In the genomic region with DNA sequence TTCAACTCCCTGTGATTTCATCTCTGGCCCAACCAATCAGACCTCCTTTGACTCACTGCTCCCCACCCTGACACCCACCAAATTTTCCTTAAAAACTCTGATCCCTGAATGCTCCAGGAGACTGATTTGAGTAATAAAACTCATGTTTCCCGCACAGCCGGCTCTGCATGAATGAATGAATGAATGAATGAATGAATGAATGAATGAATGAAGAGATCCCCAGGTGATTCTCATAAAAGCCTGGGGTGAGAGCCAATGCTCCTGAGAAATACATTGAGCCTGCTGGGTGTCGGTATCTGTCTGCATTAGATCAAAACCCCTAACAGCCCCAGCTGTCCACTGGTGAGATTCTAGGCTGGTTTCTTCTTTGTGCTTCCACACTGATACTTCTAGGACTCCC, we compare ENCODE assay signal across 35 cellular contexts.
"Had no signal": no experiment of that assay in that cellular context is flagged by ENCODE, and none has a peak within 500 bp of the region (broad histone marks: within the 10 kb centered on the region; RNA-seq: fewer than 3 reads in every experiment).

No MANE protein-coding gene starts in this region.

- DNase-seq: MG63, MM.1S, MV-4-11, NCI-H1048, NCI-H1092, NCI-H1092 treated with DMSO at 0.1 percent for 48 hours, NCI-H1105, NCI-H1105 treated with DMSO at 0.1 percent for 48 hours, NCI-H1417, NCI-H1417 treated with DMSO at 0.1 percent for 48 hours, NCI-H1436, NCI-H1436 treated with DMSO at 0.1 percent for 48 hours, NCI-H146, NCI-H1694, NCI-H1694 treated with DMSO at 0.1 percent for 48 hours, NCI-H187, NCI-H187 treated with DMSO at 0.1 percent for 48 hours, NCI-H1930, NCI-H2029, NCI-H2029 treated with DMSO at 0.1 percent for 48 hours, NCI-H2081, NCI-H2081 treated with DMSO at 0.1 percent for 48 hours, NCI-H2107, NCI-H2171, NCI-H2171 treated with DMSO at 0.1 percent for 48 hours, NCI-H2227 treated with DMSO at 0.1 percent for 48 hours, NCI-H226, NCI-H345, NCI-H446, NCI-H446 treated with DMSO at 0.1 percent for 48 hours, NCI-H510A, NCI-H510A treated with DMSO at 0.1 percent for 48 hours, NCI-H524, NCI-H524 treated with DMSO at 0.1 percent for 48 hours, NCI-H526 had no signal

- H3K9me3 ChIP-seq: MG63 had no signal

- H3K27me3 ChIP-seq: MG63 had no signal

- H3K36me3 ChIP-seq: MG63 had no signal

- H3K4me3 ChIP-seq: MG63 had no signal
